ENCODE assay signal across 8 cellular contexts in genomic region chr12:6778571-6779550, GRCh38. TPM values are rescaled to one million over a fixed set of nuclear protein-coding genes. Genes with fewer than 3 reads are reported as not detected.
DNase-seq lines count a peak whose midpoint lies in the region; ATAC-seq and TF ChIP-seq lines count a peak whose summit lies in the region.

No MANE protein-coding gene starts in this region.

- H3K36me3 ChIP-seq in KMS-11 (ENCODE audit: insufficient read depth) (no peaks in the 10 kb centered on the region), PC-9 (ENCODE audit: low read depth) (no peaks in the 10 kb centered on the region), esophagus (ENCODE audit: control insufficient read depth in 2 of 2, insufficient read depth in 2 of 2, low read length in 1 of 2) (no peaks in the 10 kb centered on the region), mucosa of stomach (ENCODE audit: control insufficient read depth, insufficient read depth, low read length) (no peaks in the 10 kb centered on the region)

- H3K4me2 ChIP-seq in KMS-11 (peak overlapping the region; percentile 85), PC-9 (peak overlapping the region; percentile 80)

- H3F3A ChIP-seq in PC-9 (ENCODE audit: insufficient read depth, low read depth), result peaks cover 7% of the 10 kb centered on the region; the same call in 1 of the 2 replicates

- WGBS in esophagus, 2 donors, result 3 to 4% methylated on average over 35 of the region's 35 CpGs

- no peaks in the 10 kb centered on the region for H3K27me3 ChIP-seq in KMS-11 (ENCODE audit: insufficient read depth, low read depth)
- H3K27me3 ChIP-seq in PC-9 (ENCODE audit: insufficient read depth, low read depth), result no peaks in the 10 kb centered on the region
- H3K27me3 ChIP-seq in esophagus (ENCODE audit: control insufficient read depth in 1 of 2, insufficient read depth in 2 of 2, low read length in 2 of 2), result no peaks in the 10 kb centered on the region
- peaks cover 7% of the 10 kb centered on the region for H3K27me3 ChIP-seq in mucosa of stomach (ENCODE audit: control insufficient read depth, insufficient read depth, low read length)

- DNase-seq in COR-L47 (lab: John Stamatoyannopoulos, UW), result peak; percentile 74
- DNase-seq in PC-9, result peak; percentile 86 to 98
- DNase-seq in activated T-cell treated with anti-CD3 and anti-CD28 coated beads, Interleukin-2, amount 50 U/mL, for 24 hours, result peak; percentile 90
- DNase-seq in stimulated activated CD8-positive, alpha-beta memory T cell treated with anti-CD3 and anti-CD28 coated beads, Interleukin-4, amount 100 ng/mL, for 4 hours (ENCODE audit: low read depth in 2 of 2, low spot score in 1 of 2), result peak; percentile 71 to 75

- peaks cover 49% of the 10 kb centered on the region for H3K36me3 Mint-ChIP-seq in activated T-cell treated with anti-CD3 and anti-CD28 coated beads, Interleukin-2, amount 50 U/mL, for 24 hours (ENCODE audit: low read depth)

- H3K9ac ChIP-seq in KMS-11 (peak overlapping the region; percentile 43; the same call in 1 of the 2 replicates), mucosa of stomach (ENCODE audit: low read length) (peak overlapping the region; percentile 52)

- no TSS peak for BruUV-seq in PC-9 (replicated peaks; lab: Mats Ljungman, UMichigan)

- no peaks in the 10 kb centered on the region for H3K9me3 ChIP-seq in PC-9 (ENCODE audit: insufficient read depth, low read depth)
- no peaks in the 10 kb centered on the region for H3K9me3 ChIP-seq in esophagus (ENCODE audit: control insufficient read depth in 2 of 2, insufficient read depth in 1 of 2, low read depth in 1 of 2, low read length in 1 of 2)
- no peaks in the 10 kb centered on the region for H3K9me3 ChIP-seq in mucosa of stomach (ENCODE audit: control insufficient read depth, low read length)

- TF ChIP-seq CTCF in KMS-11 (conservative IDR thresholded peaks at IDR 0.05; ENCODE audit: low read depth, low read length) (peak; percentile 87), PC-9 (conservative IDR thresholded peaks at IDR 0.05) (peak; percentile 98)

- H3K9me2 ChIP-seq in PC-9 (ENCODE audit: insufficient read depth), result no peaks in the 10 kb centered on the region

- H3K4me3 Mint-ChIP-seq in activated T-cell treated with anti-CD3 and anti-CD28 coated beads, Interleukin-2, amount 50 U/mL, for 24 hours, result peak overlapping the region; percentile 76

- H3K27ac ChIP-seq in KMS-11 (no peak overlapping the region), PC-9 (no peak overlapping the region), esophagus (ENCODE audit: low read depth in 2 of 2, low read length in 1 of 2) (peak overlapping the region; percentile 52 to 64)

- peaks cover 89% of the 10 kb centered on the region for H3K4me1 Mint-ChIP-seq in activated T-cell treated with anti-CD3 and anti-CD28 coated beads, Interleukin-2, amount 50 U/mL, for 24 hours (ENCODE audit: low read depth)

- no peaks in the 10 kb centered on the region for H3K9me3 Mint-ChIP-seq in activated T-cell treated with anti-CD3 and anti-CD28 coated beads, Interleukin-2, amount 50 U/mL, for 24 hours

- no peaks in the 10 kb centered on the region for H3K27me3 Mint-ChIP-seq in activated T-cell treated with anti-CD3 and anti-CD28 coated beads, Interleukin-2, amount 50 U/mL, for 24 hours

- H2AFZ ChIP-seq in KMS-11 (ENCODE audit: low read depth), result peak overlapping the region; percentile 94
- peak overlapping the region; percentile 64 for H2AFZ ChIP-seq in PC-9

- intact Hi-C loops in PC-9 (cut with micrococcal nuclease; ENCODE audit: unreplicated experiment), result loop anchor here (1.0 to 2.0 kb wide), 6 partner anchors 26 to 356 kb away; partner anchors contain the start of gene MLF2

- H3K79me2 ChIP-seq in KMS-11 (ENCODE audit: insufficient read depth, low read depth) (no peaks in the 10 kb centered on the region), PC-9 (ENCODE audit: low read depth) (no peaks in the 10 kb centered on the region)

- H4K20me1 ChIP-seq in KMS-11 (ENCODE audit: insufficient read depth), result no peaks in the 10 kb centered on the region
- no peaks in the 10 kb centered on the region for H4K20me1 ChIP-seq in PC-9 (ENCODE audit: insufficient read depth)

- H3K4me3 ChIP-seq in KMS-11 (IDR thresholded peaks at IDR 0.05; ENCODE audit: insufficient read depth, low read depth, low read length), result no peak overlapping the region
- H3K4me3 ChIP-seq in PC-9, result peak overlapping the region; percentile 47; the same call in 1 of the 2 replicates
- peak overlapping the region; percentile 26 for H3K4me3 ChIP-seq in esophagus (ENCODE audit: low read depth in 1 of 2, low read length in 2 of 2)
- peak overlapping the region; percentile 29 for H3K4me3 ChIP-seq in mucosa of stomach (ENCODE audit: low read length)

- H3K4me1 ChIP-seq in KMS-11 (ENCODE audit: low read depth, poor library complexity, severe bottlenecking) (peaks cover 27% of the 10 kb centered on the region), PC-9 (replicated peaks; ENCODE audit: insufficient read depth) (no peaks in the 10 kb centered on the region), esophagus (ENCODE audit: control insufficient read depth in 2 of 2, insufficient read depth in 2 of 2, low read length in 1 of 2) (peaks cover 0 to 7% of the 10 kb centered on the region in 2 donors), mucosa of stomach (ENCODE audit: control insufficient read depth, insufficient read depth, low read length) (peaks cover 48% of the 10 kb centered on the region)

- peak; percentile 78 for ATAC-seq in GM21447 (IDR thresholded peaks at IDR 0.05; ENCODE audit: unreplicated experiment)

- H3K27ac Mint-ChIP-seq in activated T-cell treated with anti-CD3 and anti-CD28 coated beads, Interleukin-2, amount 50 U/mL, for 24 hours, result peak overlapping the region; percentile 91

- CTCF ChIA-PET in PC-9 (lab: Charles Lee), result interaction anchor here (0.5 to 2.1 kb wide), 3 partner anchors 26 to 139 kb away, joined by 3 to 10 read pairs (median 5); partner anchors contain the start of gene MLF2

- POLR2A ChIA-PET in PC-9 (lab: Charles Lee; ENCODE audit: unreplicated experiment), result interaction anchor here (0.6 kb wide), 1 partner anchor 401 kb away, joined by 7 read pairs; no protein-coding TSS in a partner anchor

RNA-seq across cellular contexts. Expression of gene LAG3, which starts 6.5 kb away (rescaled TPM):
- 9.4 and 10.5 TPM in 2 replicates for total RNA-seq in PC-9 (2021)
- 1 to 10 TPM in 1 of 2 donors, under 1 TPM in 1; 0.88 to 1.1 TPM for polyA plus RNA-seq in esophagus

RNA-seq across cellular contexts. Expression of gene CD4, which starts 10.5 kb away (rescaled TPM):
- 1.0 and 3.2 TPM in 2 replicates for total RNA-seq in PC-9 (2021)
- polyA plus RNA-seq in esophagus, result 1 to 10 TPM; 1.4 to 2.3 TPM

RNA-seq across cellular contexts. Expression of gene PTMS, which starts 12.7 kb away (rescaled TPM):
- total RNA-seq in PC-9 (2021), result 633 and 910 TPM in 2 replicates
- polyA plus RNA-seq in esophagus, result 100 to 1,000 TPM; 249 to 449 TPM

RNA-seq across cellular contexts. Expression of gene MLF2, which starts 25.9 kb away (rescaled TPM):
- total RNA-seq in PC-9 (2021), result 349 and 379 TPM in 2 replicates
- polyA plus RNA-seq in esophagus, result 100 to 1,000 TPM; 117 to 158 TPM

RNA-seq across cellular contexts. Expression of gene GPR162, which starts 42.8 kb away (rescaled TPM):
- 2.4 and 3.8 TPM in 2 replicates for total RNA-seq in PC-9 (2021)
- polyA plus RNA-seq in esophagus, result 1 to 10 TPM; 2.1 to 2.5 TPM

Comparison
In these comparisons a context has a peak if more than half of its experiments do, and no peak if none do; other contexts are left out.
1. H3K27ac ChIP-seq: peak in esophagus (2 of 2); none in KMS-11 (single experiment) and PC-9 (single experiment).
2. Peak in every context shown above with its lines, with median percentiles within 50 percentile points of each other: DNase-seq.